ENCODE assay signal across 8 cellular contexts in genomic region chr1:12456081-12456480, GRCh38.
DNase-seq lines count a peak whose midpoint lies in the region; ATAC-seq and TF ChIP-seq lines count a peak whose summit lies in the region.
"Not testable (repeated sequence)": the region's sequence is repeated elsewhere in the genome, so short reads cannot be mapped to it uniquely, and the experiment has no call there.

No MANE protein-coding gene starts in this region.

- ATAC-seq in CD8-positive, alpha-beta T cell; T-cell (replicated peaks in 1 of 4): not testable (repeated sequence)

- not testable (repeated sequence) for TF ChIP-seq CTCF in CD8-positive, alpha-beta T cell (IDR thresholded peaks at IDR 0.05); coronary artery (IDR thresholded peaks at IDR 0.05); prostate gland (IDR thresholded peaks at IDR 0.05); stomach (IDR thresholded peaks at IDR 0.05); tibial nerve (IDR thresholded peaks at IDR 0.05)

- not testable (repeated sequence) for H3K27me3 Mint-ChIP-seq in CD8-positive, alpha-beta T cell (ENCODE audit: low read depth); T-cell; activated naive CD8-positive, alpha-beta T cell treated with anti-CD3 and anti-CD28 coated beads for 36 hours

- H3K4me3 ChIP-seq in CD8-positive, alpha-beta T cell (ENCODE audit: low read depth, low read length); coronary artery; prostate gland; stomach; tibial nerve: not testable (repeated sequence)

- 96% methylated on average over 7 of the region's 7 CpGs for WGBS in prostate gland
- WGBS in stomach, 5 donors: 97 to 99% (median 97%) methylated on average over 7 of the region's 7 CpGs
- WGBS in tibial nerve, 2 donors: 90 to 99% methylated on average over 7 of the region's 7 CpGs

- H3K4me1 ChIP-seq in CD8-positive, alpha-beta T cell (ENCODE audit: insufficient read depth, low read length): peaks cover 74% of the 10 kb centered on the region
- H3K4me1 ChIP-seq in prostate gland (replicated peaks) (peaks cover 36% of the 10 kb centered on the region), stomach (peaks cover 34 to 87% (median 66%) of the 10 kb centered on the region in 4 donors), tibial nerve (peaks cover 0 to 98% (median 70%) of the 10 kb centered on the region in 4 donors)

- peaks cover 43% of the 10 kb centered on the region for H3K36me3 Mint-ChIP-seq in CD8-positive, alpha-beta T cell
- peaks cover 53% of the 10 kb centered on the region for H3K36me3 Mint-ChIP-seq in T-cell
- H3K36me3 Mint-ChIP-seq in activated naive CD8-positive, alpha-beta T cell treated with anti-CD3 and anti-CD28 coated beads for 36 hours: peaks cover 75% of the 10 kb centered on the region

- peak overlapping the region; percentile 47 for H3K4me3 Mint-ChIP-seq in CD8-positive, alpha-beta T cell
- peak overlapping the region in 1 of 3 donors; percentile 62 for H3K4me3 Mint-ChIP-seq in T-cell
- H3K4me3 Mint-ChIP-seq in activated naive CD8-positive, alpha-beta T cell treated with anti-CD3 and anti-CD28 coated beads for 36 hours: peak overlapping the region; percentile 27

- not testable (repeated sequence) for H3K36me3 ChIP-seq in CD8-positive, alpha-beta T cell (ENCODE audit: insufficient read depth, low read length); prostate gland; tibial nerve
- H3K36me3 ChIP-seq in stomach: peaks cover 4 to 24% (median 18%) of the 10 kb centered on the region in 4 donors

- peak overlapping the region; percentile 60 for H3K27ac Mint-ChIP-seq in CD8-positive, alpha-beta T cell
- H3K27ac Mint-ChIP-seq in T-cell: peak overlapping the region; percentile 22 to 36
- H3K27ac Mint-ChIP-seq in activated naive CD8-positive, alpha-beta T cell treated with anti-CD3 and anti-CD28 coated beads for 36 hours: peak overlapping the region; percentile 80

- H3K27me3 ChIP-seq in CD8-positive, alpha-beta T cell (ENCODE audit: insufficient read depth, low read length); prostate gland (replicated peaks; ENCODE audit: insufficient read depth); stomach; tibial nerve: not testable (repeated sequence)

- intact Hi-C loops in CD8-positive, alpha-beta T cell (cut with DNase I, micrococcal nuclease); prostate gland (cut with DNase I); stomach (cut with DNase I; ENCODE audit: low total_unique reads): not testable (repeated sequence)

- POLR2A ChIA-PET in CD8-positive, alpha-beta T cell (lab: Charles Lee): interaction anchor here (1.0 to 1.3 kb wide), 2 partner anchors 8 to 54 kb away, joined by 3 to 5 read pairs; no protein-coding TSS in a partner anchor
- POLR2A ChIA-PET in T-cell (lab: Charles Lee): not testable (repeated sequence)

- peaks cover 72% of the 10 kb centered on the region for H3K4me1 Mint-ChIP-seq in CD8-positive, alpha-beta T cell (ENCODE audit: low read depth)
- H3K4me1 Mint-ChIP-seq in T-cell: peaks cover 76 to 81% (median 78%) of the 10 kb centered on the region in 3 donors
- H3K4me1 Mint-ChIP-seq in activated naive CD8-positive, alpha-beta T cell treated with anti-CD3 and anti-CD28 coated beads for 36 hours: peaks cover 79% of the 10 kb centered on the region

- TF ChIP-seq POLR2A in prostate gland (IDR thresholded peaks at IDR 0.05); stomach (IDR thresholded peaks at IDR 0.05); tibial nerve (IDR thresholded peaks at IDR 0.05): not testable (repeated sequence)

- not testable (repeated sequence) for DNase-seq in CD8-positive, alpha-beta T cell; T-cell; activated naive CD8-positive, alpha-beta T cell treated with anti-CD3 and anti-CD28 coated beads for 36 hours; coronary artery (ENCODE audit: low spot score); prostate gland (ENCODE audit: low spot score); stomach; tibial nerve (ENCODE audit: low spot score in 2 of 2)
- peak; percentile 14 for DNase-seq in islet precursor cell

- not testable (repeated sequence) for H3K9me3 Mint-ChIP-seq in CD8-positive, alpha-beta T cell; T-cell; activated naive CD8-positive, alpha-beta T cell treated with anti-CD3 and anti-CD28 coated beads for 36 hours

- CTCF ChIA-PET in CD8-positive, alpha-beta T cell (lab: Charles Lee): interaction anchor here (1.3 kb wide), 1 partner anchor 48 kb away, joined by 3 read pairs; no protein-coding TSS in a partner anchor
- CTCF ChIA-PET in T-cell (lab: Charles Lee): interaction anchor here in 1 of 2 donors (1.8 kb wide), 1 partner anchor 23 kb away, joined by 3 read pairs; no protein-coding TSS in a partner anchor

- not testable (repeated sequence) for H3K27ac ChIP-seq in CD8-positive, alpha-beta T cell (ENCODE audit: low read depth, low read length)
- H3K27ac ChIP-seq in coronary artery: peak overlapping the region; percentile 88 to 94
- H3K27ac ChIP-seq in prostate gland: peak overlapping the region; percentile 78 to 81
- peak overlapping the region in 4 of 5 donors; percentile 68 to 81 (median 80) for H3K27ac ChIP-seq in stomach
- H3K27ac ChIP-seq in tibial nerve: peak overlapping the region in 3 of 4 donors; percentile 71 to 89 (median 87)

- not testable (repeated sequence) for TF ChIP-seq EP300 in stomach (IDR thresholded peaks at IDR 0.05); tibial nerve (IDR thresholded peaks at IDR 0.05)

- H3K9me3 ChIP-seq in CD8-positive, alpha-beta T cell (ENCODE audit: low read length); prostate gland; stomach; tibial nerve: not testable (repeated sequence)

Comparison
In these comparisons a context has a peak if more than half of its experiments do, and no peak if none do; other contexts are left out.
1. H3K27ac Mint-ChIP-seq: peak in every context shown above with its lines; median percentile 80 in activated naive CD8-positive, alpha-beta T cell treated with anti-CD3 and anti-CD28 coated beads for 36 hours; 60 in CD8-positive, alpha-beta T cell; 29 in T-cell.